ENCODE assay signal across 3 cellular contexts in genomic region chr1:210942513-210942912, GRCh38.
TF ChIP-seq lines count a peak whose summit lies in the region.

No MANE protein-coding gene starts in this region.

TF ChIP-seq in liver, 16 proteins besides CTCF, POLR2A, EP300 and RAD21 (continued from another document):
- TF ChIP-seq, protein P1, sequence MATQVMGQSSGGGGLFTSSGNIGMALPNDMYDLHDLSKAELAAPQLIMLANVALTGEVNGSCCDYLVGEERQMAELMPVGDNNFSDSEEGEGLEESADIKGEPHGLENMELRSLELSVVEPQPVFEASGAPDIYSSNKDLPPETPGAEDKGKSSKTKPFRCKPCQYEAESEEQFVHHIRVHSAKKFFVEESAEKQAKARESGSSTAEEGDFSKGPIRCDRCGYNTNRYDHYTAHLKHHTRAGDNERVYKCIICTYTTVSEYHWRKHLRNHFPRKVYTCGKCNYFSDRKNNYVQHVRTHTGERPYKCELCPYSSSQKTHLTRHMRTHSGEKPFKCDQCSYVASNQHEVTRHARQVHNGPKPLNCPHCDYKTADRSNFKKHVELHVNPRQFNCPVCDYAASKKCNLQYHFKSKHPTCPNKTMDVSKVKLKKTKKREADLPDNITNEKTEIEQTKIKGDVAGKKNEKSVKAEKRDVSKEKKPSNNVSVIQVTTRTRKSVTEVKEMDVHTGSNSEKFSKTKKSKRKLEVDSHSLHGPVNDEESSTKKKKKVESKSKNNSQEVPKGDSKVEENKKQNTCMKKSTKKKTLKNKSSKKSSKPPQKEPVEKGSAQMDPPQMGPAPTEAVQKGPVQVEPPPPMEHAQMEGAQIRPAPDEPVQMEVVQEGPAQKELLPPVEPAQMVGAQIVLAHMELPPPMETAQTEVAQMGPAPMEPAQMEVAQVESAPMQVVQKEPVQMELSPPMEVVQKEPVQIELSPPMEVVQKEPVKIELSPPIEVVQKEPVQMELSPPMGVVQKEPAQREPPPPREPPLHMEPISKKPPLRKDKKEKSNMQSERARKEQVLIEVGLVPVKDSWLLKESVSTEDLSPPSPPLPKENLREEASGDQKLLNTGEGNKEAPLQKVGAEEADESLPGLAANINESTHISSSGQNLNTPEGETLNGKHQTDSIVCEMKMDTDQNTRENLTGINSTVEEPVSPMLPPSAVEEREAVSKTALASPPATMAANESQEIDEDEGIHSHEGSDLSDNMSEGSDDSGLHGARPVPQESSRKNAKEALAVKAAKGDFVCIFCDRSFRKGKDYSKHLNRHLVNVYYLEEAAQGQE (IDR thresholded peaks at IDR 0.05): no peak
- TF ChIP-seq SP1 (IDR thresholded peaks at IDR 0.05): no peak
- TF ChIP-seq TAF1 (conservative IDR thresholded peaks at IDR 0.05): no peak
- TF ChIP-seq HNF4A (conservative IDR thresholded peaks at IDR 0.05): peak; percentile 35 to 79
- TF ChIP-seq, protein P2, sequence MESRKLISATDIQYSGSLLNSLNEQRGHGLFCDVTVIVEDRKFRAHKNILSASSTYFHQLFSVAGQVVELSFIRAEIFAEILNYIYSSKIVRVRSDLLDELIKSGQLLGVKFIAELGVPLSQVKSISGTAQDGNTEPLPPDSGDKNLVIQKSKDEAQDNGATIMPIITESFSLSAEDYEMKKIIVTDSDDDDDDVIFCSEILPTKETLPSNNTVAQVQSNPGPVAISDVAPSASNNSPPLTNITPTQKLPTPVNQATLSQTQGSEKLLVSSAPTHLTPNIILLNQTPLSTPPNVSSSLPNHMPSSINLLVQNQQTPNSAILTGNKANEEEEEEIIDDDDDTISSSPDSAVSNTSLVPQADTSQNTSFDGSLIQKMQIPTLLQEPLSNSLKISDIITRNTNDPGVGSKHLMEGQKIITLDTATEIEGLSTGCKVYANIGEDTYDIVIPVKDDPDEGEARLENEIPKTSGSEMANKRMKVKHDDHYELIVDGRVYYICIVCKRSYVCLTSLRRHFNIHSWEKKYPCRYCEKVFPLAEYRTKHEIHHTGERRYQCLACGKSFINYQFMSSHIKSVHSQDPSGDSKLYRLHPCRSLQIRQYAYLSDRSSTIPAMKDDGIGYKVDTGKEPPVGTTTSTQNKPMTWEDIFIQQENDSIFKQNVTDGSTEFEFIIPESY (IDR thresholded peaks at IDR 0.05): no peak
- TF ChIP-seq GABPA (IDR thresholded peaks at IDR 0.05 in 1 of 2, conservative IDR thresholded peaks at IDR 0.05 in 1 of 2): no peak
- no peak for TF ChIP-seq MAX (IDR thresholded peaks at IDR 0.05)
- peak; percentile 44 for TF ChIP-seq HNF4G (IDR thresholded peaks at IDR 0.05)
- no peak for TF ChIP-seq RXRA (IDR thresholded peaks at IDR 0.05)
- TF ChIP-seq FOXA1 (IDR thresholded peaks at IDR 0.05): no peak
TF ChIP-seq in liver: peak in this region for 2.

TF ChIP-seq in HepG2, 621 proteins besides CTCF, POLR2A, EP300 and RAD21 (continued from another document):
- TF ChIP-seq ZNF597 (CRISPR knock-in tag; IDR thresholded peaks at IDR 0.05): no peak
- no peak for TF ChIP-seq SALL2 (CRISPR knock-in tag; IDR thresholded peaks at IDR 0.05)
- no peak for TF ChIP-seq ZNF569 (CRISPR knock-in tag; IDR thresholded peaks at IDR 0.05; ENCODE audit: borderline replicate concordance)
- no peak for TF ChIP-seq SP2 (CRISPR knock-in tag; IDR thresholded peaks at IDR 0.05)
- TF ChIP-seq NFATC3 (CRISPR knock-in tag; IDR thresholded peaks at IDR 0.05): no peak
- TF ChIP-seq NFE2L1 (CRISPR knock-in tag; IDR thresholded peaks at IDR 0.05; ENCODE audit: borderline replicate concordance): no peak
- TF ChIP-seq, protein P3, sequence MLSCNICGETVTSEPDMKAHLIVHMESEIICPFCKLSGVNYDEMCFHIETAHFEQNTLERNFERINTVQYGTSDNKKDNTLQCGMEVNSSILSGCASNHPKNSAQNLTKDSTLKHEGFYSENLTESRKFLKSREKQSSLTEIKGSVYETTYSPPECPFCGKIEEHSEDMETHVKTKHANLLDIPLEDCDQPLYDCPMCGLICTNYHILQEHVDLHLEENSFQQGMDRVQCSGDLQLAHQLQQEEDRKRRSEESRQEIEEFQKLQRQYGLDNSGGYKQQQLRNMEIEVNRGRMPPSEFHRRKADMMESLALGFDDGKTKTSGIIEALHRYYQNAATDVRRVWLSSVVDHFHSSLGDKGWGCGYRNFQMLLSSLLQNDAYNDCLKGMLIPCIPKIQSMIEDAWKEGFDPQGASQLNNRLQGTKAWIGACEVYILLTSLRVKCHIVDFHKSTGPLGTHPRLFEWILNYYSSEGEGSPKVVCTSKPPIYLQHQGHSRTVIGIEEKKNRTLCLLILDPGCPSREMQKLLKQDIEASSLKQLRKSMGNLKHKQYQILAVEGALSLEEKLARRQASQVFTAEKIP (CRISPR knock-in tag; IDR thresholded peaks at IDR 0.05; ENCODE audit: borderline replicate concordance): no peak
- no peak for TF ChIP-seq ZNF460 (CRISPR knock-in tag; IDR thresholded peaks at IDR 0.05; ENCODE audit: borderline replicate concordance)
- TF ChIP-seq, protein P4, sequence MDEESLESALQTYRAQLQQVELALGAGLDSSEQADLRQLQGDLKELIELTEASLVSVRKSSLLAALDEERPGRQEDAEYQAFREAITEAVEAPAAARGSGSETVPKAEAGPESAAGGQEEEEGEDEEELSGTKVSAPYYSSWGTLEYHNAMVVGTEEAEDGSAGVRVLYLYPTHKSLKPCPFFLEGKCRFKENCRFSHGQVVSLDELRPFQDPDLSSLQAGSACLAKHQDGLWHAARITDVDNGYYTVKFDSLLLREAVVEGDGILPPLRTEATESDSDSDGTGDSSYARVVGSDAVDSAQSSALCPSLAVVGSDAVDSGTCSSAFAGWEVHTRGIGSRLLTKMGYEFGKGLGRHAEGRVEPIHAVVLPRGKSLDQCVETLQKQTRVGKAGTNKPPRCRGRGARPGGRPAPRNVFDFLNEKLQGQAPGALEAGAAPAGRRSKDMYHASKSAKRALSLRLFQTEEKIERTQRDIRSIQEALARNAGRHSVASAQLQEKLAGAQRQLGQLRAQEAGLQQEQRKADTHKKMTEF (CRISPR knock-in tag; IDR thresholded peaks at IDR 0.05): no peak
- no peak for TF ChIP-seq PCBP2 (optimal IDR thresholded peaks at IDR 0.05; ENCODE audit: low read depth, low read length, poor library complexity, severe bottlenecking)
- TF ChIP-seq, protein P5, sequence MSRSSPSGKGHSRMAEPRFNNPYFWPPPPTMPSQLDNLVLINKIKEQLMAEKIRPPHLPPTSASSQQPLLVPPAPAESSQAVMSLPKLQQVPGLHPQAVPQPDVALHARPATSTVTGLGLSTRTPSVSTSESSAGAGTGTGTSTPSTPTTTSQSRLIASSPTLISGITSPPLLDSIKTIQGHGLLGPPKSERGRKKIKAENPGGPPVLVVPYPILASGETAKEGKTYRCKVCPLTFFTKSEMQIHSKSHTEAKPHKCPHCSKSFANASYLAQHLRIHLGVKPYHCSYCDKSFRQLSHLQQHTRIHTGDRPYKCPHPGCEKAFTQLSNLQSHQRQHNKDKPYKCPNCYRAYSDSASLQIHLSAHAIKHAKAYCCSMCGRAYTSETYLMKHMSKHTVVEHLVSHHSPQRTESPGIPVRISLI (CRISPR knock-in tag; IDR thresholded peaks at IDR 0.05; ENCODE audit: borderline replicate concordance): no peak
- TF ChIP-seq FIP1L1 (IDR thresholded peaks at IDR 0.05; ENCODE audit: borderline replicate concordance, insufficient read depth, low read depth, low read length): no peak

TF ChIP-seq in SK-N-SH, 30 proteins besides CTCF, POLR2A, EP300 and RAD21 (continued from another document):
- TF ChIP-seq RXRA (IDR thresholded peaks at IDR 0.05; ENCODE audit: borderline replicate concordance, low read depth) (no peak), EZH2phosphoT487 (IDR thresholded peaks at IDR 0.05; ENCODE audit: borderline replicate concordance, low read depth) (no peak), SMC3 (IDR thresholded peaks at IDR 0.05; ENCODE audit: low read depth, low read length) (no peak), YY1 (IDR thresholded peaks at IDR 0.05; ENCODE audit: low read depth) (no peak), GATA2 (CRISPR knock-in tag; IDR thresholded peaks at IDR 0.05) (no peak), TCF12 (IDR thresholded peaks at IDR 0.05) (no peak), NRF1 (IDR thresholded peaks at IDR 0.05; ENCODE audit: low read depth, low read length) (no peak), MXI1 (IDR thresholded peaks at IDR 0.05; ENCODE audit: low read depth, low read length) (no peak), POLR2AphosphoS5 (IDR thresholded peaks at IDR 0.05; ENCODE audit: low read depth, low read length) (no peak), FOXM1 (IDR thresholded peaks at IDR 0.05; ENCODE audit: low read depth) (no peak), TEAD4 (IDR thresholded peaks at IDR 0.05; ENCODE audit: borderline replicate concordance, insufficient read depth) (no peak)
- TF ChIP-seq, protein P6, sequence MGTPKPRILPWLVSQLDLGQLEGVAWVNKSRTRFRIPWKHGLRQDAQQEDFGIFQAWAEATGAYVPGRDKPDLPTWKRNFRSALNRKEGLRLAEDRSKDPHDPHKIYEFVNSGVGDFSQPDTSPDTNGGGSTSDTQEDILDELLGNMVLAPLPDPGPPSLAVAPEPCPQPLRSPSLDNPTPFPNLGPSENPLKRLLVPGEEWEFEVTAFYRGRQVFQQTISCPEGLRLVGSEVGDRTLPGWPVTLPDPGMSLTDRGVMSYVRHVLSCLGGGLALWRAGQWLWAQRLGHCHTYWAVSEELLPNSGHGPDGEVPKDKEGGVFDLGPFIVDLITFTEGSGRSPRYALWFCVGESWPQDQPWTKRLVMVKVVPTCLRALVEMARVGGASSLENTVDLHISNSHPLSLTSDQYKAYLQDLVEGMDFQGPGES (IDR thresholded peaks at IDR 0.05; ENCODE audit: low read depth, low read length): no peak
- TF ChIP-seq, protein P7, sequence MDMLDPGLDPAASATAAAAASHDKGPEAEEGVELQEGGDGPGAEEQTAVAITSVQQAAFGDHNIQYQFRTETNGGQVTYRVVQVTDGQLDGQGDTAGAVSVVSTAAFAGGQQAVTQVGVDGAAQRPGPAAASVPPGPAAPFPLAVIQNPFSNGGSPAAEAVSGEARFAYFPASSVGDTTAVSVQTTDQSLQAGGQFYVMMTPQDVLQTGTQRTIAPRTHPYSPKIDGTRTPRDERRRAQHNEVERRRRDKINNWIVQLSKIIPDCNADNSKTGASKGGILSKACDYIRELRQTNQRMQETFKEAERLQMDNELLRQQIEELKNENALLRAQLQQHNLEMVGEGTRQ (IDR thresholded peaks at IDR 0.05; ENCODE audit: borderline replicate concordance, low read depth, low read length): no peak
- TF ChIP-seq, protein P1 (IDR thresholded peaks at IDR 0.05; ENCODE audit: low read depth, low read length): no peak
TF ChIP-seq in SK-N-SH: peak in this region for 0.
